8 cellular contexts compared by ENCODE assay signal in genomic region chr13:97435297-97435682, GRCh38. TPM values are rescaled to one million over a fixed set of nuclear protein-coding genes. Genes with fewer than 3 reads are reported as not detected.
DNase-seq lines count a peak whose midpoint lies in the region; ATAC-seq and TF ChIP-seq lines count a peak whose summit lies in the region.

No MANE protein-coding gene starts in this region.

- no peaks in the 10 kb centered on the region for H3K9me3 ChIP-seq in CD4-positive, alpha-beta T cell (ENCODE audit: control insufficient read depth, low read length)
- peaks cover 6% of the 10 kb centered on the region; the same call in 1 of the 2 replicates for H3K9me3 ChIP-seq in OCI-LY1 (ENCODE audit: low read length)
- no peaks in the 10 kb centered on the region for H3K9me3 ChIP-seq in effector memory CD4-positive, alpha-beta T cell (ENCODE audit: control insufficient read depth, low read length)
- H3K9me3 ChIP-seq in neuronal stem cell (replicated peaks in 1 of 2; ENCODE audit: control insufficient read depth in 2 of 2, insufficient read depth in 1 of 2, low read depth in 1 of 2, low read length in 2 of 2): no peaks in the 10 kb centered on the region

- H2AK5ac ChIP-seq in neuronal stem cell (ENCODE audit: low read depth, low read length): no peak overlapping the region

- no peak overlapping the region for H2BK120ac ChIP-seq in neuronal stem cell (ENCODE audit: low read depth, low read length)

- no peaks in the 10 kb centered on the region for H4K20me1 ChIP-seq in OCI-LY1 (ENCODE audit: insufficient read depth, low read length)

- H3K36me3 ChIP-seq in OCI-LY1 (ENCODE audit: insufficient read depth, low read length) (peaks cover 18% of the 10 kb centered on the region; the same call in 1 of the 2 replicates), neuronal stem cell (replicated peaks in 1 of 2; ENCODE audit: control insufficient read depth in 2 of 2, insufficient read depth in 2 of 2, low read length in 2 of 2) (peaks cover 3 to 41% of the 10 kb centered on the region in 2 donors)
- H3K36me3 ChIP-seq in effector memory CD4-positive, alpha-beta T cell (ENCODE audit: control insufficient read depth, insufficient read depth, low read length): no peaks in the 10 kb centered on the region

- no peak overlapping the region for H3K27ac ChIP-seq in CD4-positive, alpha-beta T cell (ENCODE audit: low read depth, low read length)
- peak overlapping the region; percentile 3 for H3K27ac ChIP-seq in OCI-LY1 (ENCODE audit: low read depth, low read length, poor library complexity, severe bottlenecking)
- no peak overlapping the region for H3K27ac ChIP-seq in effector memory CD4-positive, alpha-beta T cell (ENCODE audit: insufficient read depth, low read length, poor library complexity, severe bottlenecking)
- no peak overlapping the region for H3K27ac ChIP-seq in neuronal stem cell (replicated peaks; ENCODE audit: low read length)

- H3K27me3 ChIP-seq in CD4-positive, alpha-beta T cell (ENCODE audit: control insufficient read depth, insufficient read depth, low read length): no peaks in the 10 kb centered on the region
- H3K27me3 ChIP-seq in OCI-LY1 (ENCODE audit: insufficient read depth, low read length) (no peaks in the 10 kb centered on the region), neuronal stem cell (ENCODE audit: control insufficient read depth in 3 of 3, insufficient read depth in 3 of 3, low read depth in 1 of 3, low read length in 3 of 3) (no peaks in the 10 kb centered on the region)
- no peaks in the 10 kb centered on the region for H3K27me3 ChIP-seq in effector memory CD4-positive, alpha-beta T cell (replicated peaks; ENCODE audit: control insufficient read depth, insufficient read depth, low read length, poor library complexity, severe bottlenecking)

- H3K18ac ChIP-seq in neuronal stem cell (ENCODE audit: low read length): no peak overlapping the region

- no peak overlapping the region for H3K14ac ChIP-seq in neuronal stem cell (ENCODE audit: low read length)

- H3K9ac ChIP-seq in OCI-LY1 (ENCODE audit: low read length) (peak overlapping the region; percentile 75), neuronal stem cell (ENCODE audit: low read depth, low read length, poor library complexity) (no peak overlapping the region)

- peaks cover 18% of the 10 kb centered on the region for H3K36me3 Mint-ChIP-seq in CD4-positive, alpha-beta T cell (ENCODE audit: low read depth)

- no peak overlapping the region for H2BK15ac ChIP-seq in neuronal stem cell (ENCODE audit: low read length)

- H4K91ac ChIP-seq in neuronal stem cell (ENCODE audit: low read depth, low read length, poor library complexity): no peak overlapping the region

- no peak overlapping the region for H4K8ac ChIP-seq in neuronal stem cell (ENCODE audit: low read depth, low read length)

- ATAC-seq in CD4-positive, alpha-beta T cell (ENCODE audit: poor library complexity): no peak
- ATAC-seq in GM21423 (IDR thresholded peaks at IDR 0.05; ENCODE audit: unreplicated experiment) (no peak), HG03520 (IDR thresholded peaks at IDR 0.05; ENCODE audit: unreplicated experiment) (no peak)

- no peak overlapping the region for H3K4ac ChIP-seq in neuronal stem cell (ENCODE audit: low read length)

- peaks cover 6% of the 10 kb centered on the region for H3K79me1 ChIP-seq in neuronal stem cell (ENCODE audit: low read depth, low read length)

- no peaks in the 10 kb centered on the region for H3K9me3 Mint-ChIP-seq in CD4-positive, alpha-beta T cell

- H3K23ac ChIP-seq in neuronal stem cell (ENCODE audit: low read depth, low read length, poor library complexity): no peak overlapping the region

- H3K4me3 ChIP-seq in OCI-LY1 (ENCODE audit: low read depth, low read length, poor library complexity, severe bottlenecking): peak overlapping the region; percentile 74
- peak overlapping the region; percentile 61 for H3K4me3 ChIP-seq in effector memory CD4-positive, alpha-beta T cell (ENCODE audit: insufficient read depth, low read depth, low read length, poor library complexity, severe bottlenecking)
- peak overlapping the region in 1 of 2 donors; percentile 91 for H3K4me3 ChIP-seq in neuronal stem cell (ENCODE audit: low read length in 2 of 2)

- peaks cover 27% of the 10 kb centered on the region for H3K79me2 ChIP-seq in OCI-LY1 (ENCODE audit: insufficient read depth, low read length)

- H2BK5ac ChIP-seq in neuronal stem cell (ENCODE audit: low read length): no peak overlapping the region

- TF ChIP-seq CTCF in CD4-positive, alpha-beta T cell (IDR thresholded peaks at IDR 0.05): no peak
- no peak for TF ChIP-seq CTCF in OCI-LY1 (IDR thresholded peaks at IDR 0.05; ENCODE audit: low read length)

- no peaks in the 10 kb centered on the region for H3K9me2 ChIP-seq in OCI-LY1 (ENCODE audit: low read depth, low read length)

- H3K4me1 Mint-ChIP-seq in CD4-positive, alpha-beta T cell (ENCODE audit: low read depth): peaks cover 27% of the 10 kb centered on the region

- intact Hi-C loops in CD4-positive, alpha-beta T cell (cut with DNase I, micrococcal nuclease): loop anchor here (2.0 to 10.0 kb wide), 2 partner anchors 210 to 544 kb away; partner anchors contain the start of gene MBNL2 (in 1 of the 2)

- peak overlapping the region; percentile 90 for H3K4me3 Mint-ChIP-seq in CD4-positive, alpha-beta T cell

- H3K4me1 ChIP-seq in OCI-LY1 (ENCODE audit: insufficient read depth, low read length, severe bottlenecking) (peaks cover 32% of the 10 kb centered on the region), neuronal stem cell (ENCODE audit: control insufficient read depth in 2 of 2, insufficient read depth in 1 of 2, low read depth in 1 of 2, low read length in 2 of 2) (peaks cover 1 to 5% of the 10 kb centered on the region in 2 donors)
- peaks cover 17% of the 10 kb centered on the region for H3K4me1 ChIP-seq in effector memory CD4-positive, alpha-beta T cell (ENCODE audit: control insufficient read depth, insufficient read depth, low read length, poor library complexity, severe bottlenecking)

- no peaks in the 10 kb centered on the region for H3K27me3 Mint-ChIP-seq in CD4-positive, alpha-beta T cell

- no peaks in the 10 kb centered on the region for H3F3A ChIP-seq in OCI-LY1 (ENCODE audit: insufficient read depth, low read length)

- peak overlapping the region; percentile 92 for H3K4me2 ChIP-seq in OCI-LY1 (ENCODE audit: low read length)
- peak overlapping the region; percentile 57 for H3K4me2 ChIP-seq in neuronal stem cell (ENCODE audit: insufficient read depth, low read length, poor library complexity, severe bottlenecking)

- no CpG with 5 or more reads among the region's 2 CpGs for WGBS in neuronal stem cell (ENCODE audit: extremely low coverage in 2 of 2, insufficient read length in 2 of 2, insufficient replicate concordance in 1 of 2), 2 donors

- H3K27ac Mint-ChIP-seq in CD4-positive, alpha-beta T cell: peak overlapping the region; percentile 81

- no peak overlapping the region for H2BK12ac ChIP-seq in neuronal stem cell (ENCODE audit: low read length)

- DNase-seq in CD4-positive, alpha-beta T cell: no peak
- no peak for DNase-seq in effector memory CD4-positive, alpha-beta T cell
- DNase-seq in neuronal stem cell (ENCODE audit: low spot score) (no peak), iPS-NIHi7 (ENCODE audit: extremely low spot score) (no peak), COLO668 (lab: John Stamatoyannopoulos, UW; ENCODE audit: unreplicated experiment) (no peak)

- H2AFZ ChIP-seq in OCI-LY1 (ENCODE audit: low read length): no peak overlapping the region
- no peak overlapping the region for H2AFZ ChIP-seq in neuronal stem cell (ENCODE audit: low read length)

- POLR2A ChIA-PET in CD4-positive, alpha-beta T cell (lab: Charles Lee): interaction anchor here (0.7 to 4.3 kb wide), 4 partner anchors 15 to 211 kb away, joined by 3 to 91 read pairs (median 3); partner anchors contain the start of gene MBNL2

- CTCF ChIA-PET in CD4-positive, alpha-beta T cell (lab: Charles Lee): interaction anchor here (0.6 to 0.9 kb wide), 5 partner anchors 28 to 1758 kb away, joined by 3 to 5 read pairs (median 3); no protein-coding TSS in a partner anchor

RNA-seq across cellular contexts. Expression of gene RAP2A, which starts 1.3 kb away (rescaled TPM):
- total RNA-seq in CD4-positive, alpha-beta T cell: 10 to 100 TPM in 1 of 2 experiments, 1 to 10 TPM in 1; 8.2 to 11.1 TPM
- polyA plus RNA-seq in neuronal stem cell (2013, experiment 1 of 2): 31.2 TPM
- 33.0 TPM for polyA plus RNA-seq in neuronal stem cell (2013, experiment 2 of 2)
